Comparison of ENCODE assay signal across 23 cellular contexts in the genomic region with DNA sequence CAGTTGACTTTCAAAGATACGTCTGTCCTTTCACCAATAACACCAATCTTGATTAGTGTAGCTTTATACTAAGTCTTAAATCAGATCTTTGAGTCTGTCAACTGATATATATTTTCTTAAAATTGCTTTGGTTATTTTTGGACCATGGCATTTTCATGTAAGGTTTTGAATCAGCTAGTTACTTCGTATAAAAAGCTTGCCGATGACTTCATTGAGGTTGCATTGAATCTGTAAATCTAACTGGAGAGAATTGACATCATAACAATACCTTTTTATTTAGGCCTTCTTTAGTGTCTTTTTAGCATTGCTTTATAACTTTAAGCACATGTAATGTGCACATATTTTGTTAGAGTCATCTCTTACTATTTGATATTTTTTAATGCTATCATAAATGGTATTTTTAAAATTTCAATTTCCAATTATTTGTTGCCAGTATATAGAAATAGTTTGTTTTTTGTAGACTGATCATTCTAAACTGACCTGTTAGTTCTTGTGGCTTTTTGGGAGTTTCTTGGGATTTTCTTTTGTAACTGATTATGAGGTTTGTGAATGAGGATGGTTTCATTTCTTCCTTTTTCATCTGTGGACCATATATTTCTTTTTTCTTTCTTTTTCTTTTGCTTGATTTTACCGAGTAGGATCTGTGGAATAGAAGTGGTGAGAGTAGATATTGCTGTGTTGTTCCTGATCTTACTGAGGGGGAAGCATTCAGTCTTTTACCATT.
DNase-seq lines count a peak whose midpoint lies in the region; ATAC-seq, FAIRE-seq and TF ChIP-seq lines count a peak whose summit lies in the region.
"Had no signal": no experiment of that assay in that cellular context is flagged by ENCODE, and none has a peak within 500 bp of the region (broad histone marks: within the 10 kb centered on the region; RNA-seq: fewer than 3 reads in every experiment).

No MANE protein-coding gene starts in this region.

- H3K9me3 Mint-ChIP-seq in natural killer cell treated with Interleukin-12 subunit alpha and Interleukin-12 subunit beta and Interleukin-15 and Interleukin-18, amount 100 ng/mL, for 72 hours: no peaks in the 10 kb centered on the region
- H3K9me3 Mint-ChIP-seq in natural killer cell: no peaks in the 10 kb centered on the region
- H3K9me3 Mint-ChIP-seq in activated T-helper 1 cell treated with anti-CD3 and anti-CD28 coated beads, Interleukin-12 subunit alpha, Interleukin-12 subunit beta, Interleukin-2, Interleukin-4 antibody, amounts not matched to agents 30 ng/mL and 10 ng/mL and 1 ng/mL, durations not matched to agents 14 hours and 24 hours and 36 hours: peaks cover 4% of the 10 kb centered on the region
- H3K9me3 Mint-ChIP-seq in stimulated activated naive B cell treated with anti-CD40 and anti-IgM and Interleukin-4, amounts not matched to agents 10 μg/mL and 1 μg/mL and 100 μg/mL, for 72 hours: peaks cover 4 to 7% of the 10 kb centered on the region in 2 donors
- H3K9me3 Mint-ChIP-seq: immature natural killer cell had no signal

- H3K9me3 ChIP-seq in esophagus squamous epithelium: no peaks in the 10 kb centered on the region
- H3K9me3 ChIP-seq: right lobe of liver, thoracic aorta, uterus had no signal

- H3K36me3 ChIP-seq in esophagus squamous epithelium: peaks cover 0 to 32% (median 0%) of the 10 kb centered on the region in 3 donors
- H3K36me3 ChIP-seq: thoracic aorta had no signal

- FAIRE-seq in GM19239 (lab: Jason Lieb, UNC) (peak; percentile 8), HTR-8/SVneo (lab: Jason Lieb, UNC) (no peak)

- TF ChIP-seq CTCF in natural killer cell (IDR thresholded peaks at IDR 0.05) (no peak), esophagus squamous epithelium (IDR thresholded peaks at IDR 0.05) (no peak)

- no peaks in the 10 kb centered on the region for H3K27me3 Mint-ChIP-seq in natural killer cell treated with Interleukin-12 subunit alpha and Interleukin-12 subunit beta and Interleukin-15 and Interleukin-18, amount 100 ng/mL, for 72 hours
- H3K27me3 Mint-ChIP-seq in natural killer cell (ENCODE audit: low read depth in 2 of 2): no peaks in the 10 kb centered on the region
- H3K27me3 Mint-ChIP-seq in activated T-helper 1 cell treated with anti-CD3 and anti-CD28 coated beads, Interleukin-12 subunit alpha, Interleukin-12 subunit beta, Interleukin-2, Interleukin-4 antibody, amounts not matched to agents 30 ng/mL and 10 ng/mL and 1 ng/mL, durations not matched to agents 14 hours and 24 hours and 36 hours (ENCODE audit: insufficient read depth): no peaks in the 10 kb centered on the region
- no peaks in the 10 kb centered on the region for H3K27me3 Mint-ChIP-seq in stimulated activated naive B cell treated with anti-CD40 and anti-IgM and Interleukin-4, amounts not matched to agents 10 μg/mL and 1 μg/mL and 100 μg/mL, for 72 hours

- no peaks in the 10 kb centered on the region for H3K27me3 ChIP-seq in esophagus squamous epithelium
- H3K27me3 ChIP-seq: right lobe of liver, uterus had no signal

- H3K36me3 Mint-ChIP-seq in natural killer cell treated with Interleukin-12 subunit alpha and Interleukin-12 subunit beta and Interleukin-15 and Interleukin-18, amount 100 ng/mL, for 72 hours: peaks cover 32% of the 10 kb centered on the region
- peaks cover 16% of the 10 kb centered on the region for H3K36me3 Mint-ChIP-seq in natural killer cell
- H3K36me3 Mint-ChIP-seq in activated T-helper 1 cell treated with anti-CD3 and anti-CD28 coated beads, Interleukin-12 subunit alpha, Interleukin-12 subunit beta, Interleukin-2, Interleukin-4 antibody, amounts not matched to agents 30 ng/mL and 10 ng/mL and 1 ng/mL, durations not matched to agents 14 hours and 24 hours and 36 hours (ENCODE audit: low read depth): peaks cover 32% of the 10 kb centered on the region
- H3K36me3 Mint-ChIP-seq in stimulated activated naive B cell treated with anti-CD40 and anti-IgM and Interleukin-4, amounts not matched to agents 10 μg/mL and 1 μg/mL and 100 μg/mL, for 72 hours: peaks cover 36 to 58% of the 10 kb centered on the region in 2 donors

- TF ChIP-seq POLR2A in esophagus squamous epithelium (IDR thresholded peaks at IDR 0.05): no peak

- H3K4me1 ChIP-seq in esophagus squamous epithelium: no peaks in the 10 kb centered on the region
- H3K4me1 ChIP-seq: right lobe of liver, uterus had no signal

- no peak for ATAC-seq in natural killer cell treated with Interleukin-12 subunit alpha and Interleukin-12 subunit beta and Interleukin-15 and Interleukin-18, amount 100 ng/mL, for 72 hours
- ATAC-seq in natural killer cell (no peak), GM19023 (IDR thresholded peaks at IDR 0.05; ENCODE audit: unreplicated experiment) (no peak)
- no peak for ATAC-seq in stimulated activated naive B cell treated with anti-CD40 and anti-IgM and Interleukin-4, amounts not matched to agents 10 μg/mL and 1 μg/mL and 100 μg/mL, for 72 hours (replicated peaks)
- ATAC-seq: HCT116, right lobe of liver had no signal

- H3K4me1 Mint-ChIP-seq in natural killer cell treated with Interleukin-12 subunit alpha and Interleukin-12 subunit beta and Interleukin-15 and Interleukin-18, amount 100 ng/mL, for 72 hours (ENCODE audit: low read depth in 2 of 2): peaks cover 10 to 35% of the 10 kb centered on the region in 2 donors
- peaks cover 5 to 15% of the 10 kb centered on the region in 2 donors for H3K4me1 Mint-ChIP-seq in natural killer cell
- peaks cover 42% of the 10 kb centered on the region for H3K4me1 Mint-ChIP-seq in activated T-helper 1 cell treated with anti-CD3 and anti-CD28 coated beads, Interleukin-12 subunit alpha, Interleukin-12 subunit beta, Interleukin-2, Interleukin-4 antibody, amounts not matched to agents 30 ng/mL and 10 ng/mL and 1 ng/mL, durations not matched to agents 14 hours and 24 hours and 36 hours (ENCODE audit: low read depth)
- peaks cover 17 to 22% of the 10 kb centered on the region in 2 donors for H3K4me1 Mint-ChIP-seq in stimulated activated naive B cell treated with anti-CD40 and anti-IgM and Interleukin-4, amounts not matched to agents 10 μg/mL and 1 μg/mL and 100 μg/mL, for 72 hours

- no peak overlapping the region for H3K27ac ChIP-seq in esophagus squamous epithelium
- H3K27ac ChIP-seq: right lobe of liver, SK-N-MC, thoracic aorta, uterus had no signal

- DNase-seq in natural killer cell treated with Interleukin-12 subunit alpha and Interleukin-12 subunit beta and Interleukin-15 and Interleukin-18, amount 100 ng/mL, for 72 hours (ENCODE audit: low spot score): no peak
- DNase-seq in natural killer cell (no peak), GM19239 (ENCODE audit: insufficient read length, low spot score) (no peak), esophagus squamous epithelium (lab: John Stamatoyannopoulos, UW) (no peak), HTR-8/SVneo (ENCODE audit: insufficient read length, low spot score) (no peak)
- no peak for DNase-seq in activated T-helper 1 cell treated with anti-CD3 and anti-CD28 coated beads, Interleukin-12 subunit alpha, Interleukin-12 subunit beta, Interleukin-2, Interleukin-4 antibody, amounts not matched to agents 30 ng/mL and 10 ng/mL and 1 ng/mL, durations not matched to agents 14 hours and 24 hours and 36 hours (ENCODE audit: low spot score)
- DNase-seq in stimulated activated naive B cell treated with anti-CD40 and anti-IgM and Interleukin-4, amounts not matched to agents 10 μg/mL and 1 μg/mL and 100 μg/mL, for 72 hours: no peak
- DNase-seq: activated gamma-delta T cell; C1 segment of cervical spinal cord; cerebellar nuclear complex; DMS79 treated with DMSO at 0.1 percent for 48 hours; hippocampal formation; immature natural killer cell; NCI-H446; right lobe of liver; stimulated activated CD4-positive, alpha-beta T cell treated with anti-CD3 and anti-CD28 coated beads, Interleukin-4, amount 100 ng/mL, for 24 hours; stimulated activated naive CD4-positive, alpha-beta T cell; uterus had no signal

- H3K4me3 Mint-ChIP-seq in natural killer cell treated with Interleukin-12 subunit alpha and Interleukin-12 subunit beta and Interleukin-15 and Interleukin-18, amount 100 ng/mL, for 72 hours: peak overlapping the region; percentile 68
- no peak overlapping the region for H3K4me3 Mint-ChIP-seq in natural killer cell
- peak overlapping the region; percentile 5 for H3K4me3 Mint-ChIP-seq in activated T-helper 1 cell treated with anti-CD3 and anti-CD28 coated beads, Interleukin-12 subunit alpha, Interleukin-12 subunit beta, Interleukin-2, Interleukin-4 antibody, amounts not matched to agents 30 ng/mL and 10 ng/mL and 1 ng/mL, durations not matched to agents 14 hours and 24 hours and 36 hours
- peak overlapping the region; percentile 31 to 49 for H3K4me3 Mint-ChIP-seq in stimulated activated naive B cell treated with anti-CD40 and anti-IgM and Interleukin-4, amounts not matched to agents 10 μg/mL and 1 μg/mL and 100 μg/mL, for 72 hours
- H3K4me3 Mint-ChIP-seq: immature natural killer cell; T-helper 1 cell treated with Interleukin-12 subunit alpha and Interleukin-12 subunit beta and Interleukin-4 antibody, amounts not matched to agents 30 μg/mL and 1 μg/mL, for 36 hours had no signal

- intact Hi-C loops in natural killer cell (cut with micrococcal nuclease): no loop called here
- intact Hi-C loops in activated T-helper 1 cell treated with anti-CD3 and anti-CD28 coated beads, Interleukin-12 subunit alpha, Interleukin-12 subunit beta, Interleukin-2, Interleukin-4 antibody, amounts not matched to agents 30 ng/mL and 10 ng/mL and 1 ng/mL, durations not matched to agents 14 hours and 24 hours and 36 hours (cut with micrococcal nuclease): loop anchor here (2.0 to 5.0 kb wide), 2 partner anchors 61 to 229 kb away; a partner anchor contains a TSS
- intact Hi-C loops in esophagus squamous epithelium (cut with DNase I): no loop called here

- WGBS in esophagus squamous epithelium, 2 donors: 65 to 79% methylated on average over 4 of the region's 4 CpGs

- H3K4me3 ChIP-seq in esophagus squamous epithelium: no peak overlapping the region
- H3K4me3 ChIP-seq: right lobe of liver, SK-N-MC, thoracic aorta, uterus had no signal

- peak overlapping the region; percentile 9 to 34 for H3K27ac Mint-ChIP-seq in natural killer cell treated with Interleukin-12 subunit alpha and Interleukin-12 subunit beta and Interleukin-15 and Interleukin-18, amount 100 ng/mL, for 72 hours
- H3K27ac Mint-ChIP-seq in natural killer cell: no peak overlapping the region
- no peak overlapping the region for H3K27ac Mint-ChIP-seq in activated T-helper 1 cell treated with anti-CD3 and anti-CD28 coated beads, Interleukin-12 subunit alpha, Interleukin-12 subunit beta, Interleukin-2, Interleukin-4 antibody, amounts not matched to agents 30 ng/mL and 10 ng/mL and 1 ng/mL, durations not matched to agents 14 hours and 24 hours and 36 hours
- peak overlapping the region; percentile 44 for H3K27ac Mint-ChIP-seq in stimulated activated naive B cell treated with anti-CD40 and anti-IgM and Interleukin-4, amounts not matched to agents 10 μg/mL and 1 μg/mL and 100 μg/mL, for 72 hours
- H3K27ac Mint-ChIP-seq: immature natural killer cell; T-helper 1 cell treated with Interleukin-12 subunit alpha and Interleukin-12 subunit beta and Interleukin-4 antibody, amounts not matched to agents 30 μg/mL and 1 μg/mL, for 36 hours had no signal

Comparison
In these comparisons a context has a peak if more than half of its experiments do, and no peak if none do; other contexts are left out.
1. H3K27ac Mint-ChIP-seq: peak in natural killer cell treated with Interleukin-12 subunit alpha and Interleukin-12 subunit beta and Interleukin-15 and Interleukin-18, amount 100 ng/mL, for 72 hours (2 of 2) and stimulated activated naive B cell treated with anti-CD40 and anti-IgM and Interleukin-4, amounts not matched to agents 10 μg/mL and 1 μg/mL and 100 μg/mL, for 72 hours (single experiment); none in natural killer cell (0 of 2) and activated T-helper 1 cell treated with anti-CD3 and anti-CD28 coated beads, Interleukin-12 subunit alpha, Interleukin-12 subunit beta, Interleukin-2, Interleukin-4 antibody, amounts not matched to agents 30 ng/mL and 10 ng/mL and 1 ng/mL, durations not matched to agents 14 hours and 24 hours and 36 hours (single experiment).